In the genomic region with DNA sequence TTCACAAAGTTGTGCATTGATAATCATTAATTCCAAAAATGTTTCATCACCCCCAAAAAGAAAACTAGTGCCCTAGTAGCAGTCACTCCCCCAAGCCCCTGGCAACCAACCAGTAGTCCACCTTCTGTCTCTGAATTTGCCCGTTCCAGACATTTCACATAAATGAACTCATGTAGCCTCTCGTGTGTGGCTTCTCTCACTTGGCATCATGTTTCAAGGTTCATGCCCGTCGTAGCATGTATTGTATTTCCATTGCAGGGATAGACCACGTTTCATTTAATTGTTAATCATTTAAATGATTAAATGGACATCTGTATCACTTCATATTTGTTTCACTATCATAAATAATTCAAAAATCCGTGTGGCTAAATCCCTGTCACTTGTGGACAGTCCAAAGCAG, we compare ENCODE assay signal across 20 cellular contexts. TPM values are rescaled to one million over a fixed set of nuclear protein-coding genes. Genes with fewer than 3 reads are reported as not detected.
DNase-seq lines count a peak whose midpoint lies in the region; ATAC-seq, FAIRE-seq and TF ChIP-seq lines count a peak whose summit lies in the region.
"Had no signal": no experiment of that assay in that cellular context is flagged by ENCODE, and none has a peak within 500 bp of the region (broad histone marks: within the 10 kb centered on the region; RNA-seq: fewer than 3 reads in every experiment).

No MANE protein-coding gene starts in this region.

- no peak overlapping the region for H3K14ac ChIP-seq in IMR-90 (replicated peaks; ENCODE audit: low read depth, low read length)

- no peak for DNase-seq in IMR-90
- no peak for DNase-seq in T-helper 17 cell
- no peak for DNase-seq in HTR-8/SVneo (ENCODE audit: insufficient read length, low spot score)
- DNase-seq in activated T-helper 2 cell treated with anti-CD3 and anti-CD28 coated beads, Interferon-gamma antibody, Interleukin-2, Interleukin-4, amounts not matched to agents 10 μg/mL and 5 μg/mL and 100 μg/mL, durations not matched to agents 14 hours and 24 hours and 36 hours (ENCODE audit: low spot score), result no peak
- no peak for DNase-seq in stimulated activated CD4-positive, alpha-beta T cell treated with anti-CD3 and anti-CD28 coated beads, Interleukin-4, amount 100 ng/mL, for 24 hours
- DNase-seq: activated naive CD8-positive, alpha-beta T cell treated with anti-CD3 and anti-CD28 coated beads for 36 hours; heart left ventricle; NCI-H1417 treated with DMSO at 0.1 percent for 48 hours had no signal

- peak overlapping the region; percentile 45 for H3K27ac Mint-ChIP-seq in T-helper 17 cell
- H3K27ac Mint-ChIP-seq in nephron, result no peak overlapping the region
- H3K27ac Mint-ChIP-seq in activated T-helper 2 cell treated with anti-CD3 and anti-CD28 coated beads, Interferon-gamma antibody, Interleukin-2, Interleukin-4, amounts not matched to agents 10 μg/mL and 5 μg/mL and 100 μg/mL, durations not matched to agents 14 hours and 24 hours and 36 hours, result no peak overlapping the region
- H3K27ac Mint-ChIP-seq: activated naive CD8-positive, alpha-beta T cell treated with anti-CD3 and anti-CD28 coated beads for 36 hours; CD4-positive, alpha-beta T cell had no signal

- H4K5ac ChIP-seq in IMR-90 (ENCODE audit: low read depth, low read length), result 0 out of 2 replicates have a peak overlapping the region, but pooled peaks have one; percentile 34

- no peak overlapping the region for H2BK20ac ChIP-seq in IMR-90 (ENCODE audit: low read depth, low read length)

- dilution Hi-C loops in IMR-90 (cut with HindIII; ENCODE audit: low sequenced_read_pairs, unreplicated experiment), result no loop called here

- H2AK5ac ChIP-seq in IMR-90 (ENCODE audit: low read depth, low read length), result peak overlapping the region; percentile 20; the same call in 1 of the 2 replicates

- ATAC-seq in IMR-90 (ENCODE audit: low read depth) (no peak), T-helper 17 cell (no peak)

- H3K4ac ChIP-seq in IMR-90 (ENCODE audit: low read depth, low read length), result no peak overlapping the region

- no peak overlapping the region for H3K56ac ChIP-seq in IMR-90 (ENCODE audit: extremely low read depth, insufficient read depth, low read length)

- H3K4me3 ChIP-seq in IMR-90 (ENCODE audit: insufficient read depth, low read depth, low read length), result no peak overlapping the region
- H3K4me3 ChIP-seq: heart left ventricle, pancreas had no signal

- no peak overlapping the region for H3K18ac ChIP-seq in IMR-90 (ENCODE audit: low read depth, low read length)

- no peaks in the 10 kb centered on the region for H4K20me1 ChIP-seq in IMR-90 (ENCODE audit: insufficient read depth, low read length)

- TF ChIP-seq CTCF in C4-2B (conservative IDR thresholded peaks at IDR 0.05) (no peak), IMR-90 (conservative IDR thresholded peaks at IDR 0.05; ENCODE audit: low read depth, low read length) (no peak), nephron (IDR thresholded peaks at IDR 0.05; ENCODE audit: unreplicated experiment in 3 of 3) (no peak)

- no peak overlapping the region for H2AK9ac ChIP-seq in IMR-90 (replicated peaks; ENCODE audit: low read depth, low read length, poor library complexity)

- no TSS peak for BruUV-seq in IMR-90 (replicated peaks; lab: Mats Ljungman, UMichigan)

- H3K4me1 ChIP-seq in IMR-90 (ENCODE audit: control insufficient read depth, insufficient read depth, low read length), result no peaks in the 10 kb centered on the region
- H3K4me1 ChIP-seq: pancreas had no signal

- H3K36me3 ChIP-seq in IMR-90 (ENCODE audit: control insufficient read depth, insufficient read depth, low read length), result no peaks in the 10 kb centered on the region
- H3K36me3 ChIP-seq: heart left ventricle, pancreas had no signal

- H2AFZ ChIP-seq in IMR-90 (replicated peaks; ENCODE audit: low read length, poor library complexity), result peak overlapping the region; percentile 46

- H4K91ac ChIP-seq in IMR-90 (ENCODE audit: insufficient read depth, low read depth, low read length), result no peak overlapping the region

- no peaks in the 10 kb centered on the region for H3K36me3 Mint-ChIP-seq in T-helper 17 cell (ENCODE audit: low read depth)
- H3K36me3 Mint-ChIP-seq in nephron (ENCODE audit: low read depth), result no peaks in the 10 kb centered on the region
- no peaks in the 10 kb centered on the region for H3K36me3 Mint-ChIP-seq in activated T-helper 2 cell treated with anti-CD3 and anti-CD28 coated beads, Interferon-gamma antibody, Interleukin-2, Interleukin-4, amounts not matched to agents 10 μg/mL and 5 μg/mL and 100 μg/mL, durations not matched to agents 14 hours and 24 hours and 36 hours (ENCODE audit: low read depth)
- H3K36me3 Mint-ChIP-seq: activated naive CD8-positive, alpha-beta T cell treated with anti-CD3 and anti-CD28 coated beads for 36 hours; naive thymus-derived CD8-positive, alpha-beta T cell had no signal

- in situ Hi-C loops in IMR-90 (cut with MboI; ENCODE audit: low sequenced_read_pairs), result no loop called here

- TF ChIP-seq RAD21 in IMR-90 (IDR thresholded peaks at IDR 0.05; ENCODE audit: low read length), result no peak

- H4K8ac ChIP-seq in IMR-90 (ENCODE audit: low read depth in 2 of 2, low read length in 2 of 2), result peak overlapping the region; percentile 89 to 90; a peak in 2 of 4 replicates

- POLR2A ChIA-PET in IMR-90 (lab: Charles Lee; ENCODE audit: unreplicated experiment), result no interaction called here

- FAIRE-seq in HTR-8/SVneo (lab: Jason Lieb, UNC), result no peak
- FAIRE-seq: pancreas, RCC 7860 had no signal

- H2BK5ac ChIP-seq in IMR-90 (ENCODE audit: low read depth, low read length, poor library complexity, severe bottlenecking), result no peak overlapping the region

- H3K4me3 Mint-ChIP-seq in T-helper 17 cell (no peak overlapping the region), nephron (peak overlapping the region in 2 of 3 experiments; percentile 35 to 64)
- H3K4me3 Mint-ChIP-seq in activated T-helper 2 cell treated with anti-CD3 and anti-CD28 coated beads, Interferon-gamma antibody, Interleukin-2, Interleukin-4, amounts not matched to agents 10 μg/mL and 5 μg/mL and 100 μg/mL, durations not matched to agents 14 hours and 24 hours and 36 hours (ENCODE audit: low read depth), result no peak overlapping the region
- H3K4me3 Mint-ChIP-seq: activated naive CD8-positive, alpha-beta T cell treated with anti-CD3 and anti-CD28 coated beads for 36 hours; CD4-positive, alpha-beta T cell; naive thymus-derived CD8-positive, alpha-beta T cell had no signal

- H3K27ac ChIP-seq in C4-2B (peak overlapping the region; percentile 83), IMR-90 (ENCODE audit: insufficient read depth, low read length) (no peak overlapping the region)
- H3K27ac ChIP-seq: epithelial cell of prostate, HL-60, pancreas had no signal

- H3K4me2 ChIP-seq in IMR-90 (ENCODE audit: low read depth, low read length), result no peak overlapping the region

- no peaks in the 10 kb centered on the region for H3K9me3 ChIP-seq in IMR-90 (ENCODE audit: control insufficient read depth, insufficient read depth, low read length)
- no peaks in the 10 kb centered on the region for H3K9me3 ChIP-seq in T-helper 17 cell (ENCODE audit: control insufficient read depth, low read length, poor library complexity, severe bottlenecking)
- H3K9me3 ChIP-seq: heart left ventricle, pancreas had no signal

- intact Hi-C loops in IMR-90 (cut with micrococcal nuclease), result no loop called here
- intact Hi-C loops in activated T-helper 2 cell treated with anti-CD3 and anti-CD28 coated beads, Interferon-gamma antibody, Interleukin-2, Interleukin-4, amounts not matched to agents 10 μg/mL and 5 μg/mL and 100 μg/mL, durations not matched to agents 14 hours and 24 hours and 36 hours (cut with micrococcal nuclease), result loop anchor here (2.0 kb wide), 1 partner anchor 53 kb away; no protein-coding TSS in a partner anchor

- H2BK15ac ChIP-seq in IMR-90 (ENCODE audit: low read depth, low read length), result no peak overlapping the region

- H3K79me1 ChIP-seq in IMR-90 (ENCODE audit: low read depth in 1 of 2, low read length in 2 of 2), result no peaks in the 10 kb centered on the region

- H3K9me3 Mint-ChIP-seq in nephron, result no peaks in the 10 kb centered on the region
- H3K9me3 Mint-ChIP-seq in activated T-helper 2 cell treated with anti-CD3 and anti-CD28 coated beads, Interferon-gamma antibody, Interleukin-2, Interleukin-4, amounts not matched to agents 10 μg/mL and 5 μg/mL and 100 μg/mL, durations not matched to agents 14 hours and 24 hours and 36 hours, result no peaks in the 10 kb centered on the region
- H3K9me3 Mint-ChIP-seq: activated naive CD8-positive, alpha-beta T cell treated with anti-CD3 and anti-CD28 coated beads for 36 hours; CD4-positive, alpha-beta T cell; naive thymus-derived CD8-positive, alpha-beta T cell had no signal

- H3K9me1 ChIP-seq in IMR-90 (ENCODE audit: insufficient read depth, low read length), result no peaks in the 10 kb centered on the region

- H3K27me3 ChIP-seq in IMR-90 (ENCODE audit: control insufficient read depth, insufficient read depth, low read length), result no peaks in the 10 kb centered on the region
- H3K27me3 ChIP-seq: heart left ventricle had no signal

- CTCF ChIA-PET in IMR-90 (lab: Yijun Ruan, JAX), result no interaction called here

- WGBS in IMR-90 (ENCODE audit: extremely low coverage in 2 of 2, insufficient read length in 1 of 2), 2 experiments, result no CpG with 5 or more reads among the region's 6 CpGs

- H3K4me1 Mint-ChIP-seq in T-helper 17 cell (peaks cover 4% of the 10 kb centered on the region), nephron (peaks cover 6% of the 10 kb centered on the region)
- H3K4me1 Mint-ChIP-seq in activated T-helper 2 cell treated with anti-CD3 and anti-CD28 coated beads, Interferon-gamma antibody, Interleukin-2, Interleukin-4, amounts not matched to agents 10 μg/mL and 5 μg/mL and 100 μg/mL, durations not matched to agents 14 hours and 24 hours and 36 hours (ENCODE audit: low read depth), result no peaks in the 10 kb centered on the region
- H3K4me1 Mint-ChIP-seq: activated naive CD8-positive, alpha-beta T cell treated with anti-CD3 and anti-CD28 coated beads for 36 hours had no signal

- H3K27me3 Mint-ChIP-seq in T-helper 17 cell, result no peaks in the 10 kb centered on the region
- peaks cover 19% of the 10 kb centered on the region for H3K27me3 Mint-ChIP-seq in nephron (ENCODE audit: low read depth)
- H3K27me3 Mint-ChIP-seq in activated T-helper 2 cell treated with anti-CD3 and anti-CD28 coated beads, Interferon-gamma antibody, Interleukin-2, Interleukin-4, amounts not matched to agents 10 μg/mL and 5 μg/mL and 100 μg/mL, durations not matched to agents 14 hours and 24 hours and 36 hours (ENCODE audit: low read depth), result peaks cover 1% of the 10 kb centered on the region
- H3K27me3 Mint-ChIP-seq: CD4-positive, alpha-beta T cell had no signal

- TF ChIP-seq POLR2A in IMR-90 (IDR thresholded peaks at IDR 0.05; ENCODE audit: low read depth, low read length), result no peak

- H2BK120ac ChIP-seq in IMR-90 (ENCODE audit: low read depth, low read length), result no peak overlapping the region

- no peak overlapping the region for H3K23ac ChIP-seq in IMR-90 (ENCODE audit: low read depth, low read length)

- H3K9ac ChIP-seq in IMR-90 (ENCODE audit: low read depth, low read length), result 0 out of 2 replicates have a peak overlapping the region, but pooled peaks have one; percentile 7

RNA-seq across cellular contexts. Expression of a gene that starts 9.0 kb away (rescaled TPM):
- total RNA-seq in IMR-90 (2012; rRNA removed) (42.3 and 48.9 TPM in 2 replicates), T-helper 17 cell (10 to 100 TPM; 11.6 to 15.1 TPM)
- polyA plus RNA-seq in IMR-90 (2012; rRNA removed), result 66.3 and 77.2 TPM in 2 replicates
- polyA plus RNA-seq in IMR-90 (2012; cell fraction: cytosol; rRNA removed), result 131 and 168 TPM in 2 replicates
- 22.4 and 65.5 TPM in 2 replicates for polyA plus RNA-seq in IMR-90 (2012; cell fraction: nucleus; rRNA removed; ENCODE audit: low replicate concordance)
- 21.0 and 23.6 TPM in 2 replicates for total RNA-seq in activated T-helper 2 cell treated with anti-CD3 and anti-CD28 coated beads, Interferon-gamma antibody, Interleukin-2, Interleukin-4, amounts not matched to agents 10 μg/mL and 5 μg/mL and 100 μg/mL, durations not matched to agents 14 hours and 24 hours and 36 hours

RNA-seq across cellular contexts. Expression of a gene that starts 16.1 kb away (rescaled TPM):
- not detected in 2 replicates for total RNA-seq in IMR-90 (2012; rRNA removed)
- polyA plus RNA-seq in IMR-90 (2012; rRNA removed), result not detected in 2 replicates
- polyA plus RNA-seq in IMR-90 (2012; cell fraction: cytosol; rRNA removed), result 0.03 and 0.42 TPM in 2 replicates
- polyA plus RNA-seq in IMR-90 (2012; cell fraction: nucleus; rRNA removed; ENCODE audit: low replicate concordance), result 0.63 and 1.1 TPM in 2 replicates
- under 1 TPM; 0.37 to 0.92 TPM for total RNA-seq in T-helper 17 cell
- total RNA-seq in activated T-helper 2 cell treated with anti-CD3 and anti-CD28 coated beads, Interferon-gamma antibody, Interleukin-2, Interleukin-4, amounts not matched to agents 10 μg/mL and 5 μg/mL and 100 μg/mL, durations not matched to agents 14 hours and 24 hours and 36 hours, result not detected in 2 replicates
- total RNA-seq: activated naive CD8-positive, alpha-beta T cell treated with anti-CD3 and anti-CD28 coated beads for 36 hours; heart left ventricle; MCF 10A; mesenteric fat pad; naive thymus-derived CD8-positive, alpha-beta T cell; T-helper 2 cell treated with Interferon-gamma antibody and Interleukin-4, amounts not matched to agents 100 ng/mL and 5 ng/mL, for 36 hours had no signal
- polyA plus RNA-seq: heart left ventricle; naive thymus-derived CD8-positive, alpha-beta T cell had no signal

RNA-seq across cellular contexts. Expression of a gene that starts 37.7 kb away (rescaled TPM):
- total RNA-seq in IMR-90 (2012; rRNA removed) (14.3 and 16.1 TPM in 2 replicates), T-helper 17 cell (10 to 100 TPM; 41.4 to 97.1 TPM)
- 25.2 and 32.3 TPM in 2 replicates for polyA plus RNA-seq in IMR-90 (2012; rRNA removed)
- polyA plus RNA-seq in IMR-90 (2012; cell fraction: cytosol; rRNA removed), result 38.1 and 39.5 TPM in 2 replicates
- polyA plus RNA-seq in IMR-90 (2012; cell fraction: nucleus; rRNA removed; ENCODE audit: low replicate concordance), result 68.9 and 113 TPM in 2 replicates
- 65.4 and 67.4 TPM in 2 replicates for total RNA-seq in activated T-helper 2 cell treated with anti-CD3 and anti-CD28 coated beads, Interferon-gamma antibody, Interleukin-2, Interleukin-4, amounts not matched to agents 10 μg/mL and 5 μg/mL and 100 μg/mL, durations not matched to agents 14 hours and 24 hours and 36 hours

RNA-seq across cellular contexts. Expression of a gene that starts 43.9 kb away (rescaled TPM):
- total RNA-seq in IMR-90 (2012; rRNA removed) (0.28 and 0.54 TPM in 2 replicates), T-helper 17 cell (not detected)
- polyA plus RNA-seq in IMR-90 (2012; rRNA removed), result 0.46 and 0.65 TPM in 2 replicates
- polyA plus RNA-seq in IMR-90 (2012; cell fraction: cytosol; rRNA removed), result 0.34 and 0.63 TPM in 2 replicates
- 0.33 and 0.70 TPM in 2 replicates for polyA plus RNA-seq in IMR-90 (2012; cell fraction: nucleus; rRNA removed; ENCODE audit: low replicate concordance)
- 7.7 and 8.6 TPM in 2 replicates for total RNA-seq in activated T-helper 2 cell treated with anti-CD3 and anti-CD28 coated beads, Interferon-gamma antibody, Interleukin-2, Interleukin-4, amounts not matched to agents 10 μg/mL and 5 μg/mL and 100 μg/mL, durations not matched to agents 14 hours and 24 hours and 36 hours
- total RNA-seq: CD4-positive, alpha-beta T cell; mesenteric fat pad; naive thymus-derived CD8-positive, alpha-beta T cell had no signal
- polyA plus RNA-seq: heart left ventricle; naive thymus-derived CD8-positive, alpha-beta T cell had no signal

RNA-seq across cellular contexts. Expression of a gene that starts 57.0 kb away (rescaled TPM):
- total RNA-seq in IMR-90 (2012; rRNA removed) (not detected in 2 replicates), T-helper 17 cell (1 to 10 TPM in 1 of 2 donors, not detected in 1; 1.6 TPM)
- polyA plus RNA-seq in IMR-90 (2012; rRNA removed), result 0.21 and 0.47 TPM in 2 replicates
- polyA plus RNA-seq in IMR-90 (2012; cell fraction: cytosol; rRNA removed), result 0.26 and 0.41 TPM in 2 replicates
- 0.57 and 0.59 TPM in 2 replicates for polyA plus RNA-seq in IMR-90 (2012; cell fraction: nucleus; rRNA removed; ENCODE audit: low replicate concordance)
- 11.4 and 11.5 TPM in 2 replicates for total RNA-seq in activated T-helper 2 cell treated with anti-CD3 and anti-CD28 coated beads, Interferon-gamma antibody, Interleukin-2, Interleukin-4, amounts not matched to agents 10 μg/mL and 5 μg/mL and 100 μg/mL, durations not matched to agents 14 hours and 24 hours and 36 hours
- total RNA-seq: CD4-positive, alpha-beta T cell; heart left ventricle; mesenteric fat pad; urinary bladder had no signal
- polyA plus RNA-seq: heart left ventricle had no signal

Comparison
In these comparisons a context has a peak if more than half of its experiments do, and no peak if none do; other contexts are left out.
1. H3K4me3 Mint-ChIP-seq: peak in nephron (2 of 3); none in T-helper 17 cell (single experiment) and activated T-helper 2 cell treated with anti-CD3 and anti-CD28 coated beads, Interferon-gamma antibody, Interleukin-2, Interleukin-4, amounts not matched to agents 10 μg/mL and 5 μg/mL and 100 μg/mL, durations not matched to agents 14 hours and 24 hours and 36 hours (single experiment).